Comparison of ENCODE assay signal across 12 cellular contexts in the genomic region with DNA sequence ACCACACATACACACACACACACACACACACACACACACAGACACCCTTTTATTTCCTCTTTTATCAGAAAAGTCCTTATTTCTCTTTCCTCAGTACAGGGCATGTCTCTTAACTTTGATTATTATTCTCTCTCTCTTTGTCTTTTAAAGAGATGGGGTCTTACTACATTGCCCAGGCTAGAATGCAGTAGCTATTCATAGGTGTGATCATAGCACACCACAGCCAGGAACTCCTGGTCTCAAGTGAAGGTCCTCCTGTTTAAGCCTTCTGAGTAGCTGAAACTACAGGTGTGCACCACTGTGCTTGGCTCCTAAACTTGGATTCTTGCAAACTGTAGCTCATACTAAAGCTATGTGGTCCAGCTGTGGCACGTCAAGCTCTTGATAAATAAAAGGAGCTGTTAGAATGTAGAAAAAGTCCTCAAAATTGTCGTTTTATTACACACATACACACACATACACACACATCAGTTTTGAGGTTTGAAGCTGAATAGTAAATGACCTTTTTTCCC. TPM values are rescaled to one million over a fixed set of nuclear protein-coding genes. Genes with fewer than 3 reads are reported as not detected.
DNase-seq lines count a peak whose midpoint lies in the region; ATAC-seq and TF ChIP-seq lines count a peak whose summit lies in the region.
"Had no signal": no experiment of that assay in that cellular context is flagged by ENCODE, and none has a peak within 500 bp of the region (broad histone marks: within the 10 kb centered on the region; RNA-seq: fewer than 3 reads in every experiment).

No MANE protein-coding gene starts in this region.

- ATAC-seq in naive B cell (ENCODE audit: low read depth in 2 of 2) (peak; percentile 27 to 49), HG02938 (IDR thresholded peaks at IDR 0.05; ENCODE audit: unreplicated experiment) (no peak)

- H3K36me3 ChIP-seq in BLaER1 treated with 17β-estradiol and CSF1 and Interleukin-3, amounts not matched to agents 10 nM and 100 nM = peaks cover 8 to 33% (median 19%) of the 10 kb centered on the region in 11 experiments; a peak in 21 of 22 replicates
- no peaks in the 10 kb centered on the region for H3K36me3 ChIP-seq in Loucy (ENCODE audit: insufficient read depth, low read length)
- H3K36me3 ChIP-seq in colonic mucosa = no peaks in the 10 kb centered on the region
- H3K36me3 ChIP-seq: BE2C had no signal

- no peaks in the 10 kb centered on the region for H3K27me3 ChIP-seq in BLaER1 treated with 17β-estradiol and CSF1 and Interleukin-3, amounts not matched to agents 10 nM and 100 nM
- H3K27me3 ChIP-seq in Loucy (ENCODE audit: insufficient read depth, low read length, poor library complexity, severe bottlenecking) (no peaks in the 10 kb centered on the region), colonic mucosa (no peaks in the 10 kb centered on the region)
- H3K27me3 ChIP-seq: BE2C had no signal

- H3K9me3 ChIP-seq in BLaER1 treated with 17β-estradiol and CSF1 and Interleukin-3, amounts not matched to agents 10 nM and 100 nM (replicated peaks in 1 of 11) = no peaks in the 10 kb centered on the region
- H3K9me3 ChIP-seq in Loucy (ENCODE audit: insufficient read depth, low read depth, low read length) (no peaks in the 10 kb centered on the region), colonic mucosa (no peaks in the 10 kb centered on the region)
- H3K9me3 ChIP-seq: BE2C had no signal

- H3K4me3 Mint-ChIP-seq in naive B cell = peak overlapping the region in 4 of 8 donors; percentile 39 to 69 (median 65)
- H3K4me3 Mint-ChIP-seq: activated CD4-positive, alpha-beta T cell treated with anti-CD3 and anti-CD28 coated beads, Interleukin-2, amount 10 ng/mL, durations not matched to agents 7 days and 5 days had no signal

- no peaks in the 10 kb centered on the region for H3F3A ChIP-seq in Loucy (ENCODE audit: low read depth)

- H3K9me3 Mint-ChIP-seq in naive B cell = peaks cover 0 to 1% (median 0%) of the 10 kb centered on the region in 7 donors
- H3K9me3 Mint-ChIP-seq: activated CD4-positive, alpha-beta T cell treated with anti-CD3 and anti-CD28 coated beads, Interleukin-2, amount 10 ng/mL, durations not matched to agents 7 days and 5 days had no signal

- H3K9me2 ChIP-seq in Loucy (replicated peaks; ENCODE audit: low read depth, low read length) = no peaks in the 10 kb centered on the region

- H3K4me3 ChIP-seq in BLaER1 treated with 17β-estradiol and CSF1 and Interleukin-3, amounts not matched to agents 10 nM and 100 nM = no peak overlapping the region
- H3K4me3 ChIP-seq in Loucy (ENCODE audit: low read length, poor library complexity, severe bottlenecking) (peak overlapping the region; percentile 39), colonic mucosa (no peak overlapping the region)
- H3K4me3 ChIP-seq: lung had no signal

- H3K27ac ChIP-seq in BLaER1 treated with 17β-estradiol and CSF1 and Interleukin-3, amounts not matched to agents 10 nM and 100 nM = no peak overlapping the region; a peak in 3 of 22 replicates
- peak overlapping the region; percentile 81 for H3K27ac ChIP-seq in colonic mucosa

- H3K27me3 Mint-ChIP-seq in naive B cell = no peaks in the 10 kb centered on the region
- H3K27me3 Mint-ChIP-seq: activated CD4-positive, alpha-beta T cell treated with anti-CD3 and anti-CD28 coated beads, Interleukin-2, amount 10 ng/mL, durations not matched to agents 7 days and 5 days had no signal

- peaks cover 0 to 25% (median 4%) of the 10 kb centered on the region in 11 experiments; a peak in 9 of 22 replicates for H4K20me1 ChIP-seq in BLaER1 treated with 17β-estradiol and CSF1 and Interleukin-3, amounts not matched to agents 10 nM and 100 nM
- peaks cover 9% of the 10 kb centered on the region for H4K20me1 ChIP-seq in Loucy (ENCODE audit: insufficient read depth, low read length, poor library complexity, severe bottlenecking)

- no peak for DNase-seq in colonic mucosa
- DNase-seq in naive B cell = peak; percentile 35
- no peak for DNase-seq in AG08395 (ENCODE audit: low spot score)
- DNase-seq in GM19240 (ENCODE audit: insufficient read length, low spot score) = no peak
- DNase-seq in stimulated activated CD4-positive, alpha-beta T cell treated with anti-CD3 and anti-CD28 coated beads, Interleukin-4, amount 100 ng/mL, for 24 hours = no peak
- DNase-seq: activated CD4-positive, alpha-beta T cell treated with anti-CD3 and anti-CD28 coated beads, Interleukin-2, amount 10 ng/mL, durations not matched to agents 7 days and 5 days; BE2C; stimulated activated CD4-positive, alpha-beta T cell treated with anti-CD3 and anti-CD28 coated beads, Interleukin-1b, Interleukin-23, amount 100 ng/mL, for 48 hours had no signal

- H3K27ac Mint-ChIP-seq in naive B cell = peak overlapping the region in 5 of 6 donors; percentile 24 to 94 (median 90)

- H3K4me1 Mint-ChIP-seq in naive B cell = peaks cover 38 to 69% (median 56%) of the 10 kb centered on the region in 3 donors

- H2AFZ ChIP-seq in Loucy (ENCODE audit: low read length) = no peak overlapping the region

- H3K4me1 ChIP-seq in BLaER1 treated with 17β-estradiol and CSF1 and Interleukin-3, amounts not matched to agents 10 nM and 100 nM = peaks cover 28 to 66% (median 49%) of the 10 kb centered on the region in 10 experiments
- H3K4me1 ChIP-seq in Loucy (ENCODE audit: insufficient read depth, low read length, poor library complexity, severe bottlenecking) (peaks cover 43% of the 10 kb centered on the region), colonic mucosa (peaks cover 7% of the 10 kb centered on the region)

- peaks cover 0 to 8% of the 10 kb centered on the region in 2 donors for H3K36me3 Mint-ChIP-seq in naive B cell

- intact Hi-C loops in colonic mucosa (cut with DNase I) = no loop called here

- no peak for TF ChIP-seq CTCF in Loucy (conservative IDR thresholded peaks at IDR 0.05; ENCODE audit: low read length)
- TF ChIP-seq CTCF in colonic mucosa (IDR thresholded peaks at IDR 0.05) = no peak

- H3K4me2 ChIP-seq in BLaER1 treated with 17β-estradiol and CSF1 and Interleukin-3, amounts not matched to agents 10 nM and 100 nM = peak overlapping the region in 6 of 11 experiments; percentile 17 to 68 (median 58); a peak in 11 of 22 replicates
- H3K4me2 ChIP-seq in Loucy (ENCODE audit: low read depth, low read length, poor library complexity, severe bottlenecking) = peak overlapping the region; percentile 65

- peaks cover 64% of the 10 kb centered on the region for H3K79me2 ChIP-seq in Loucy (ENCODE audit: insufficient read depth, low read length)

- no peak overlapping the region for H3K9ac ChIP-seq in BLaER1 treated with 17β-estradiol and CSF1 and Interleukin-3, amounts not matched to agents 10 nM and 100 nM
- H3K9ac ChIP-seq in Loucy (ENCODE audit: low read depth, low read length, poor library complexity, severe bottlenecking) = peak overlapping the region; percentile 43
- H3K9ac ChIP-seq in colonic mucosa (ENCODE audit: low read depth in 2 of 2, low read length in 2 of 2) = peak overlapping the region in 1 of 2 donors; percentile 22

RNA-seq across cellular contexts. Expression of gene GOLM2, which starts 7.4 kb away (rescaled TPM):
- 100 to 1,000 TPM in 1 of 2 donors, 10 to 100 TPM in 1; 96.6 to 115 TPM for total RNA-seq in colonic mucosa
- 10 to 100 TPM; 60.0 to 74.7 (median 63.9) TPM for polyA plus RNA-seq in naive B cell (ENCODE audit: low read depth in 6 of 6)
